24 cellular contexts compared by ENCODE assay signal in genomic region chr2:209141818-209142217, GRCh38.
"Had no signal": no experiment of that assay in that cellular context is flagged by ENCODE, and none has a peak within 500 bp of the region (broad histone marks: within the 10 kb centered on the region; RNA-seq: fewer than 3 reads in every experiment).

No MANE protein-coding gene starts in this region.

- H3K27ac ChIP-seq: coronary artery, esophagus squamous epithelium, gastroesophageal sphincter, heart left ventricle, hepatocyte, left lung, lower lobe of right lung had no signal

- ATAC-seq: effector memory CD8-positive, alpha-beta T cell; esophagus mucosa; gastroesophageal sphincter; heart left ventricle; left cardiac atrium; left lung; left ventricle myocardium superior; lower lobe of right lung; naive thymus-derived CD4-positive, alpha-beta T cell had no signal

- H2AFZ ChIP-seq: hepatocyte had no signal

- H3K4me1 ChIP-seq: esophagus squamous epithelium, gastroesophageal sphincter, left lung, lower lobe of right lung had no signal

- DNase-seq: effector CD8-positive, alpha-beta T cell; effector memory CD8-positive, alpha-beta T cell; endodermal cell; erythroblast; esophagus squamous epithelium; foreskin fibroblast; heart left ventricle; hypothalamus; immature natural killer cell; islet precursor cell; left cardiac atrium; left lung; left ventricle myocardium superior; lower lobe of right lung; mesenchymal stem cell; midbrain; naive thymus-derived CD4-positive, alpha-beta T cell had no signal

- H3K27me3 ChIP-seq: esophagus squamous epithelium, gastroesophageal sphincter, heart left ventricle, hepatocyte, left lung had no signal

- H3K9me3 ChIP-seq: esophagus squamous epithelium, gastroesophageal sphincter, lower lobe of right lung had no signal

- H3K36me3 ChIP-seq: esophagus squamous epithelium, gastroesophageal sphincter, heart left ventricle, left lung, lower lobe of right lung had no signal

- H3K4me3 ChIP-seq: coronary artery, esophagus squamous epithelium, gastroesophageal sphincter, heart left ventricle, hepatocyte, left lung, lower lobe of right lung had no signal

- H3K4me2 ChIP-seq: hepatocyte had no signal

- FAIRE-seq: colon, endometrium, frontal cortex had no signal

- H3K79me2 ChIP-seq: hepatocyte had no signal
